In the genomic region with DNA sequence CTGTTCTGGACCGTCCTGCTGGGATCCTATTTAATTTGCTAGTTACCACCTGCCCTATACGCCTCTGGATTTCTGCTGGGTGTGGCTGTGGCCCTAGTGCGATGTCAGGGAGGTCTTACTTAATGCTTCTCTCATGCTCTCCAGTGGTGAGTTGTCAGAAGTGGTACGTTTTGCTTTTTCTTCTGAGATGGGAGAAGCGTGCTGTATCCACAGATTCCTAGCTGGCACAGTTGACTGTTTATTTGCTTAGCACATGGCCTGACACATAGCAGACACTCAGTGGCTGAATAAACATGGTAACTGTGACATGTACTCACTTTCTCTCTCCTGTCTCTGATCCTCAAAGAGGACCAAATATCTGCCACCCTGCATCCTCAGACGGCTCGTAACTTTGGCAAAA, we compare ENCODE assay signal across 24 cellular contexts.
A peak's percentile ranks its signal among the peaks of the same experiment; 100 is the strongest.
DNase-seq lines count a peak whose midpoint lies in the region; ATAC-seq and TF ChIP-seq lines count a peak whose summit lies in the region.
"Had no signal": no experiment of that assay in that cellular context is flagged by ENCODE, and none has a peak within 500 bp of the region (broad histone marks: within the 10 kb centered on the region; RNA-seq: fewer than 3 reads in every experiment).

No MANE protein-coding gene starts in this region.

- intact Hi-C loops in transverse colon (cut with DNase I; ENCODE audit: low total_unique reads) (no loop called here), Caco-2 (cut with micrococcal nuclease; ENCODE audit: unreplicated experiment) (no loop called here)

- no peaks in the 10 kb centered on the region for H3K9me3 ChIP-seq in transverse colon
- no peaks in the 10 kb centered on the region for H3K9me3 ChIP-seq in Caco-2
- no peaks in the 10 kb centered on the region for H3K9me3 ChIP-seq in upper lobe of left lung
- H3K9me3 ChIP-seq: SJSA1, testis had no signal

- no peak overlapping the region for H3K4me3 Mint-ChIP-seq in Caco-2 (ENCODE audit: unreplicated experiment)
- H3K4me3 Mint-ChIP-seq: GM23338, neural crest cell had no signal

- TF ChIP-seq CTCF in fibroblast of the aortic adventitia (IDR thresholded peaks at IDR 0.05; ENCODE audit: insufficient read depth, low read length) (no peak), transverse colon (IDR thresholded peaks at IDR 0.05) (no peak), Caco-2 (IDR thresholded peaks at IDR 0.05; ENCODE audit: insufficient read depth in 1 of 2, low read depth in 1 of 2, low read length in 1 of 2, severe bottlenecking in 1 of 2, unreplicated experiment in 1 of 2) (no peak), GM10248 (IDR thresholded peaks at IDR 0.05; ENCODE audit: control extremely low read depth, extremely low read depth, low read depth, missing control alignments) (no peak), upper lobe of left lung (IDR thresholded peaks at IDR 0.05) (no peak)

- H3K4me3 ChIP-seq in fibroblast of the aortic adventitia (ENCODE audit: low read depth, low read length) (no peak overlapping the region), transverse colon (no peak overlapping the region), Caco-2 (ENCODE audit: low read depth, low read length) (no peak overlapping the region), upper lobe of left lung (no peak overlapping the region)
- H3K4me3 ChIP-seq: GM23338, hepatocyte, SJSA1, testis had no signal

- POLR2A ChIA-PET in Caco-2 (lab: Charles Lee) (no interaction called here), GM10248 (lab: Yijun Ruan, JAX) (no interaction called here)

- CTCF ChIA-PET in Caco-2 (lab: Charles Lee) (no interaction called here), GM10248 (lab: Yijun Ruan, JAX) (no interaction called here)

- in situ Hi-C loops in transverse colon (cut with MboI; ENCODE audit: low pct_ligation_motif_present in 1 of 4, low pct_unique_long_range_greater_than_20kb in 1 of 4, low sequenced_read_pairs in 3 of 4): no loop called here

- no peaks in the 10 kb centered on the region for H3K9me3 Mint-ChIP-seq in Caco-2 (ENCODE audit: unreplicated experiment)
- H3K9me3 Mint-ChIP-seq: activated T-helper 2 cell treated with anti-CD3 and anti-CD28 coated beads, Interferon-gamma antibody, Interleukin-2, Interleukin-4, amounts not matched to agents 10 μg/mL and 5 μg/mL and 100 μg/mL, durations not matched to agents 14 hours and 24 hours and 36 hours; GM23338; neural crest cell had no signal

- DNase-seq in NCI-H510A treated with DMSO at 0.1 percent for 48 hours (lab: John Stamatoyannopoulos, UW) (peak; percentile 27), NCI-H510A (lab: John Stamatoyannopoulos, UW) (no peak), NCI-H748 (lab: John Stamatoyannopoulos, UW; ENCODE audit: unreplicated experiment) (peak; percentile 96), fibroblast of the aortic adventitia (ENCODE audit: low read depth) (peak; percentile 35), transverse colon (no peak), Caco-2 (no peak), GM10248 (ENCODE audit: extremely low spot score) (no peak), upper lobe of left lung (no peak)
- DNase-seq: activated CD8-positive, alpha-beta memory T cell treated with anti-CD3 and anti-CD28 coated beads for 24 hours; C1 segment of cervical spinal cord; effector memory CD4-positive, alpha-beta T cell; islet precursor cell; mesendoderm; MM.1S; NCI-H187 treated with DMSO at 0.1 percent for 48 hours; NCI-H524 treated with DMSO at 0.1 percent for 48 hours; PC-3; T-helper 2 cell; testis had no signal

- H3K27ac ChIP-seq in transverse colon: peak overlapping the region; percentile 68 to 84 (median 72)
- H3K27ac ChIP-seq in upper lobe of left lung: no peak overlapping the region
- H3K27ac ChIP-seq: hepatocyte, SJSA1, testis had no signal

- no peaks in the 10 kb centered on the region for H3K4me1 Mint-ChIP-seq in Caco-2 (ENCODE audit: low read depth, unreplicated experiment)

- no peaks in the 10 kb centered on the region for H3K27me3 Mint-ChIP-seq in Caco-2 (ENCODE audit: insufficient read depth, unreplicated experiment)

- H3K36me3 ChIP-seq in transverse colon: no peaks in the 10 kb centered on the region
- H3K36me3 ChIP-seq in Caco-2 (ENCODE audit: control insufficient read depth, insufficient read depth, low read length): no peaks in the 10 kb centered on the region
- no peaks in the 10 kb centered on the region for H3K36me3 ChIP-seq in upper lobe of left lung
- H3K36me3 ChIP-seq: SJSA1 had no signal

- H3K27ac Mint-ChIP-seq in Caco-2 (ENCODE audit: unreplicated experiment): no peak overlapping the region
- H3K27ac Mint-ChIP-seq: activated T-helper 2 cell treated with anti-CD3 and anti-CD28 coated beads, Interferon-gamma antibody, Interleukin-2, Interleukin-4, amounts not matched to agents 10 μg/mL and 5 μg/mL and 100 μg/mL, durations not matched to agents 14 hours and 24 hours and 36 hours; GM23338 had no signal

- no peaks in the 10 kb centered on the region for H3K27me3 ChIP-seq in transverse colon
- H3K27me3 ChIP-seq in Caco-2 (replicated peaks; ENCODE audit: control insufficient read depth, insufficient read depth, low read length): no peaks in the 10 kb centered on the region
- H3K27me3 ChIP-seq in upper lobe of left lung: no peaks in the 10 kb centered on the region
- H3K27me3 ChIP-seq: hepatocyte, SJSA1, testis had no signal

- H3K4me1 ChIP-seq in transverse colon (peaks cover 27 to 40% (median 33%) of the 10 kb centered on the region in 4 donors), Caco-2 (0 out of 2 replicates have a peak, but pooled peaks cover 4% of the 10 kb centered on the region), upper lobe of left lung (peaks cover 0 to 21% (median 8%) of the 10 kb centered on the region in 4 donors)

- TF ChIP-seq POLR2A in transverse colon (IDR thresholded peaks at IDR 0.05) (no peak), upper lobe of left lung (IDR thresholded peaks at IDR 0.05) (no peak)

- BruUV-seq in Caco-2 (replicated peaks; lab: Mats Ljungman, UMichigan): no TSS peak

- ATAC-seq in upper lobe of left lung (ENCODE audit: low FRiP score in 2 of 2): no peak
- ATAC-seq: GM23338, PC-3 had no signal

- no peak for TF ChIP-seq EP300 in transverse colon (IDR thresholded peaks at IDR 0.05; ENCODE audit: low read depth)
- no peak for TF ChIP-seq EP300 in upper lobe of left lung (IDR thresholded peaks at IDR 0.05)

- WGBS in transverse colon (ENCODE audit: low coverage in 1 of 2), 2 donors: 65 to 68% methylated on average over 3 to 7 of the region's 7 CpGs
- 80 to 84% methylated on average over 7 of the region's 7 CpGs for WGBS in upper lobe of left lung, 2 donors

- H3K36me3 Mint-ChIP-seq in Caco-2 (ENCODE audit: insufficient read depth, unreplicated experiment): no peaks in the 10 kb centered on the region

Comparison
In these comparisons a context has a peak if more than half of its experiments do, and no peak if none do; other contexts are left out.
1. DNase-seq: peak in NCI-H510A treated with DMSO at 0.1 percent for 48 hours (single experiment), NCI-H748 (single experiment) and fibroblast of the aortic adventitia (single experiment); none in NCI-H510A (single experiment), transverse colon (single experiment), Caco-2 (0 of 2), GM10248 (single experiment) and upper lobe of left lung (0 of 2).
2. H3K27ac ChIP-seq: peak in transverse colon (4 of 4); none in upper lobe of left lung (0 of 4).